Comparison of ENCODE assay signal across 31 cellular contexts in the genomic region with DNA sequence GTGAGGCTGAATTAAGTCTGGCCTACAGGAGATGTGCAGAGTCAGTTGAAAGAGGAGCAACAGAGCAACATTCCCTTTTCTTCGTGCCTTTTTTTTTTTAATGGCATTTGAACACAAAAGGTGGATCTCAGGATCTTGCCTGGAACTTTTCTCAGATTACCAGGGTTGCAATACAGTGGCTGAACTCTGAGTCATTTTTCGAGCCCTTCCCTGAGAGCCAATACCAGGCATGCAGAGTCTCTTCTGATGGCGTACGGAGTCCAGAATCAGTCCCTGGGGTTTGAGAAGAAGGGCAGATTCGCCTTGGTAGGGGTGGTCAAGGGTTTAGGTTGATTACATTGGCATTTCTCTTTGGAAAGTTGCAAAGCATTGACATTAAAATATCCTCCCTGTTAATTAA.
"Had no signal": no experiment of that assay in that cellular context is flagged by ENCODE, and none has a peak within 500 bp of the region (broad histone marks: within the 10 kb centered on the region; RNA-seq: fewer than 3 reads in every experiment).

No MANE protein-coding gene starts in this region.

- DNase-seq: activated CD4-positive, alpha-beta T cell treated with anti-CD3 and anti-CD28 coated beads, Interleukin-2, amount 10 ng/mL, durations not matched to agents 24 days and 14 days; activated CD4-positive, alpha-beta T cell treated with anti-CD3 and anti-CD28 coated beads, Interleukin-2, amount 50 U/mL, for 4 hours; activated CD8-positive, alpha-beta T cell treated with anti-CD3 and anti-CD28 coated beads for 36 hours; activated gamma-delta T cell; activated naive CD4-positive, alpha-beta T cell treated with Interleukin-2 at 50 U/mL for 16 hours; activated naive CD8-positive, alpha-beta T cell treated with anti-CD3 and anti-CD28 coated beads, Interleukin-2, amount 10 ng/mL, durations not matched to agents 7 days and 5 days; activated T-cell treated with anti-CD3 and anti-CD28 coated beads, Interleukin-2, amount 50 U/mL, for 1 hour; anterior cingulate cortex; brain microvascular endothelial cell; Kasumi-1; KG1; MM.1S; MV-4-11; NCI-H1092; NCI-H1436 treated with DMSO at 0.1 percent for 48 hours; NCI-H1694 treated with DMSO at 0.1 percent for 48 hours; NCI-H2029; NCI-H510A; NCI-H526; NCI-H748 treated with DMSO at 0.1 percent for 48 hours; NK-92 treated with Interleukin-12 subunit alpha and Interleukin-12 subunit beta, amount 100 ng/mL, for 24 hours; PC-9; SIG-M5 had no signal

- H2AFZ ChIP-seq: PC-9 had no signal

- ATAC-seq: activated CD8-positive, alpha-beta T cell treated with anti-CD3 and anti-CD28 coated beads for 36 hours; Right ventricle myocardium inferior had no signal

- H3K27me3 ChIP-seq: brain microvascular endothelial cell had no signal

- H3K9me3 Mint-ChIP-seq: activated CD4-positive, alpha-beta T cell treated with anti-CD3 and anti-CD28 coated beads, Interleukin-2, amount 10 ng/mL, durations not matched to agents 24 days and 14 days; T-helper 1 cell treated with Interleukin-12 subunit alpha and Interleukin-12 subunit beta and Interleukin-4 antibody, amounts not matched to agents 30 μg/mL and 1 μg/mL, for 36 hours had no signal

- H3K4me2 ChIP-seq: PC-9 had no signal

- H3K4me1 Mint-ChIP-seq: activated CD4-positive, alpha-beta T cell treated with anti-CD3 and anti-CD28 coated beads, Interleukin-2, amount 10 ng/mL, durations not matched to agents 24 days and 14 days; activated naive CD4-positive, alpha-beta T cell treated with anti-CD3 and anti-CD28 coated beads, Interleukin-2, amount 50 U/mL, for 24 hours; activated naive CD8-positive, alpha-beta T cell treated with anti-CD3 and anti-CD28 coated beads, Interleukin-2, amount 10 ng/mL, durations not matched to agents 7 days and 5 days had no signal

- FAIRE-seq: RCC 7860, TTC549 had no signal

- H3K27ac ChIP-seq: brain microvascular endothelial cell, PC-9, RWPE1 had no signal

- H3K27ac Mint-ChIP-seq: activated CD4-positive, alpha-beta T cell treated with anti-CD3 and anti-CD28 coated beads, Interleukin-2, amount 10 ng/mL, durations not matched to agents 24 days and 14 days; activated CD8-positive, alpha-beta T cell treated with anti-CD3 and anti-CD28 coated beads for 36 hours; activated naive CD4-positive, alpha-beta T cell treated with anti-CD3 and anti-CD28 coated beads, Interleukin-2, amount 50 U/mL, for 24 hours; activated naive CD8-positive, alpha-beta T cell treated with anti-CD3 and anti-CD28 coated beads, Interleukin-2, amount 10 ng/mL, durations not matched to agents 7 days and 5 days; activated T-helper 2 cell treated with anti-CD3 and anti-CD28 coated beads, Interferon-gamma antibody, Interleukin-2, Interleukin-4, amounts not matched to agents 10 μg/mL and 5 μg/mL and 100 μg/mL, durations not matched to agents 14 hours and 24 hours and 36 hours; T-helper 1 cell treated with Interleukin-12 subunit alpha and Interleukin-12 subunit beta and Interleukin-4 antibody, amounts not matched to agents 30 μg/mL and 1 μg/mL, for 36 hours; T-helper 2 cell treated with Interferon-gamma antibody and Interleukin-4, amounts not matched to agents 5 μg/mL and 100 μg/mL, for 36 hours had no signal

- H3K4me3 Mint-ChIP-seq: activated CD4-positive, alpha-beta T cell treated with anti-CD3 and anti-CD28 coated beads, Interleukin-2, amount 10 ng/mL, durations not matched to agents 24 days and 14 days; activated CD8-positive, alpha-beta T cell treated with anti-CD3 and anti-CD28 coated beads for 36 hours; activated naive CD4-positive, alpha-beta T cell treated with anti-CD3 and anti-CD28 coated beads, Interleukin-2, amount 50 U/mL, for 24 hours; activated naive CD8-positive, alpha-beta T cell treated with anti-CD3 and anti-CD28 coated beads, Interleukin-2, amount 10 ng/mL, durations not matched to agents 7 days and 5 days; T-helper 1 cell treated with Interleukin-12 subunit alpha and Interleukin-12 subunit beta and Interleukin-4 antibody, amounts not matched to agents 30 μg/mL and 1 μg/mL, for 36 hours; T-helper 2 cell treated with Interferon-gamma antibody and Interleukin-4, amounts not matched to agents 5 μg/mL and 100 μg/mL, for 36 hours had no signal

- H3K27me3 Mint-ChIP-seq: activated CD4-positive, alpha-beta T cell treated with anti-CD3 and anti-CD28 coated beads, Interleukin-2, amount 10 ng/mL, durations not matched to agents 24 days and 14 days; activated naive CD4-positive, alpha-beta T cell treated with anti-CD3 and anti-CD28 coated beads, Interleukin-2, amount 50 U/mL, for 24 hours had no signal

- H3K36me3 Mint-ChIP-seq: activated naive CD4-positive, alpha-beta T cell treated with anti-CD3 and anti-CD28 coated beads, Interleukin-2, amount 50 U/mL, for 24 hours; activated naive CD8-positive, alpha-beta T cell treated with anti-CD3 and anti-CD28 coated beads, Interleukin-2, amount 10 ng/mL, durations not matched to agents 7 days and 5 days had no signal

- H3K36me3 ChIP-seq: brain microvascular endothelial cell had no signal

- H3K4me3 ChIP-seq: PC-9 had no signal
